Comparison of ENCODE assay signal across 24 cellular contexts in the genomic region with DNA sequence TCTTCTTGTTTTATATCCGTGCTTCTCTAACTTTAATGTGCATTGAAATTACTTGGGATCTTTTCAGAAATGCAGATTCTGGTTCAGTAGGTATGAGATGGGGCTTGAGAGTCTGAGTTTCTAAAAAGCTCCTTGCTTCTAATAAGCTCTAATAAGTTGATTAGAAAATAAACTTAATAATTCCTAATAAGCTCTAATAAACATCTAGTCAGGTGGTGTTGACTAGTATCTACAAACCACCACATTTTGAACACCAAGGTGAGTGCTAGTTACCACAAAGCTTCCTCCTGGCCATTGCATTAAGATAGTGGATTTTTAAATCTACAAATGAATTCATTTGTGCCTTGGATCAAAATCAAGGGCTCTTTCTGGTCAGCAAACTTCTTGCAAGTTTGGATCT. TPM values are rescaled to one million over a fixed set of nuclear protein-coding genes. Genes with fewer than 3 reads are reported as not detected.
DNase-seq lines count a peak whose midpoint lies in the region; ATAC-seq, FAIRE-seq and TF ChIP-seq lines count a peak whose summit lies in the region.
"Had no signal": no experiment of that assay in that cellular context is flagged by ENCODE, and none has a peak within 500 bp of the region (broad histone marks: within the 10 kb centered on the region; RNA-seq: fewer than 3 reads in every experiment).

No MANE protein-coding gene starts in this region.

- H3K4me3 ChIP-seq in GM12878 (no peak overlapping the region), K562 (no peak overlapping the region), psoas muscle (no peak overlapping the region), tibial artery (no peak overlapping the region)
- H3K4me3 ChIP-seq: BLaER1 had no signal

- H3K4me2 ChIP-seq in GM12878 (ENCODE audit: control insufficient read depth, insufficient read depth) (peak overlapping the region; percentile 57), K562 (ENCODE audit: insufficient read depth, low read length) (no peak overlapping the region)
- H3K4me2 ChIP-seq: BLaER1 had no signal

- CTCF ChIA-PET in GM12878 (lab: Yijun Ruan, JAX): interaction anchor here (0.7 to 8.9 kb wide), 12 partner anchors 10 to 109 kb away, joined by 3 to 247 read pairs (median 4); no protein-coding TSS in a partner anchor
- CTCF ChIA-PET in K562 (lab: Yijun Ruan, JAX; ENCODE audit: low intra/inter-chr PET ratio): no interaction called here

- TF ChIP-seq EP300 in GM12878 (IDR thresholded peaks at IDR 0.05; ENCODE audit: borderline replicate concordance in 1 of 2, control insufficient read depth in 1 of 2, low read depth in 2 of 2, low read length in 2 of 2): no peak
- TF ChIP-seq EP300 in K562 (IDR thresholded peaks at IDR 0.05; ENCODE audit: low read length): no peak

- H3K27ac Mint-ChIP-seq in osteocyte (ENCODE audit: unreplicated experiment): no peak overlapping the region
- H3K27ac Mint-ChIP-seq: CD14-positive monocyte; CD4-positive, alpha-beta memory T cell; CD4-positive, CD25-positive, alpha-beta regulatory T cell; CD8-positive, alpha-beta memory T cell had no signal

- H3K9me3 Mint-ChIP-seq in osteocyte (ENCODE audit: unreplicated experiment): no peaks in the 10 kb centered on the region
- H3K9me3 Mint-ChIP-seq: CD8-positive, alpha-beta memory T cell had no signal

- TF ChIP-seq CTCF in GM12878 (IDR thresholded peaks at IDR 0.05 in 2 of 3, conservative IDR thresholded peaks at IDR 0.05 in 1 of 3; ENCODE audit: control insufficient read depth in 2 of 3, extremely low read depth in 1 of 3, insufficient read depth in 1 of 3, low read depth in 3 of 3, low read length in 3 of 3): no peak
- TF ChIP-seq CTCF in K562 (IDR thresholded peaks at IDR 0.05 in 2 of 3, conservative IDR thresholded peaks at IDR 0.05 in 1 of 3; ENCODE audit: insufficient read depth in 2 of 3, low read depth in 1 of 3, low read length in 3 of 3): no peak
- no peak for TF ChIP-seq CTCF in psoas muscle (IDR thresholded peaks at IDR 0.05)
- no peak for TF ChIP-seq CTCF in tibial artery (IDR thresholded peaks at IDR 0.05)
- no peak for TF ChIP-seq CTCF in osteocyte (IDR thresholded peaks at IDR 0.05)

- no peak for FAIRE-seq in GM12878 (lab: Jason Lieb, UNC)
- FAIRE-seq in K562 (lab: Jason Lieb, UNC): no peak
- FAIRE-seq: A204.1, D721Med, G401.6, GM12892, GM18507 had no signal

- H3K9ac ChIP-seq in GM12878 (ENCODE audit: control insufficient read depth, insufficient read depth, low read length): no peak overlapping the region
- H3K9ac ChIP-seq in K562 (ENCODE audit: insufficient read depth in 1 of 2, low read depth in 2 of 2, low read length in 2 of 2): no peak overlapping the region
- H3K9ac ChIP-seq: BLaER1 had no signal

- H4K20me1 ChIP-seq in GM12878 (ENCODE audit: control insufficient read depth, insufficient read depth): no peaks in the 10 kb centered on the region
- H4K20me1 ChIP-seq in K562 (replicated peaks; ENCODE audit: control insufficient read depth, insufficient read depth, low read length): peaks cover 30% of the 10 kb centered on the region

- H3K9me3 ChIP-seq in GM12878 (replicated peaks; ENCODE audit: control insufficient read depth, insufficient read depth, low read length) (no peaks in the 10 kb centered on the region; the same call in 1 of the 3 replicates), K562 (replicated peaks; ENCODE audit: control insufficient read depth, insufficient read depth, low read depth, low read length) (no peaks in the 10 kb centered on the region), psoas muscle (no peaks in the 10 kb centered on the region), tibial artery (no peaks in the 10 kb centered on the region)
- H3K9me3 ChIP-seq: BE2C had no signal

- H3K36me3 ChIP-seq in GM12878 (ENCODE audit: control insufficient read depth in 2 of 2, insufficient read depth in 2 of 2, low read length in 1 of 2) (no peaks in the 10 kb centered on the region; a peak in 1 of 4 replicates), K562 (ENCODE audit: control insufficient read depth, insufficient read depth, low read length) (peaks cover 35% of the 10 kb centered on the region), psoas muscle (ENCODE audit: insufficient read depth in 1 of 2, low read depth in 1 of 2) (peaks cover 0 to under 1% of the 10 kb centered on the region in 2 donors), tibial artery (no peaks in the 10 kb centered on the region)
- H3K36me3 ChIP-seq: BLaER1 had no signal

- peaks cover 40% of the 10 kb centered on the region for H3K27me3 Mint-ChIP-seq in osteocyte (ENCODE audit: unreplicated experiment)

- BruUV-seq in GM12878 (replicated peaks; lab: Mats Ljungman, UMichigan) (no TSS peak), K562 (replicated peaks; lab: Mats Ljungman, UMichigan) (no TSS peak)

- H3K27ac ChIP-seq in GM12878 (ENCODE audit: control insufficient read depth, insufficient read depth) (0 out of 2 replicates have a peak overlapping the region, but pooled peaks have one; percentile 6), K562 (ENCODE audit: extremely low read depth, low read depth, low read length) (no peak overlapping the region), psoas muscle (peak overlapping the region; percentile 96), tibial artery (peak overlapping the region; percentile 94 to 99)
- H3K27ac ChIP-seq: BLaER1 had no signal

- RAD21 ChIA-PET in GM12878 (lab: Charles Lee; ENCODE audit: unreplicated experiment): interaction anchor here (1.0 to 1.8 kb wide), 7 partner anchors 37 to 120 kb away, joined by 3 to 12 read pairs (median 4); no protein-coding TSS in a partner anchor

- SMC1A ChIA-PET in GM12878 (lab: Charles Lee; ENCODE audit: uncharacterized antibody, unreplicated experiment): interaction anchor here (0.5 to 8.6 kb wide), 11 partner anchors 10 to 109 kb away, joined by 3 to 144 read pairs (median 4); no protein-coding TSS in a partner anchor

- in situ Hi-C loops in GM12878 (cut with MboI) (loop anchor here (10.0 kb wide), 1 partner anchor 1092 kb away; a partner anchor contains a TSS), K562 (cut with MboI) (no loop called here)

- DNase-seq in GM12878 (ENCODE audit: low read depth, low spot score) (no peak), K562 (ENCODE audit: extremely low read depth in 1 of 4, low spot score in 3 of 4) (no peak), psoas muscle (no peak), tibial artery (no peak), osteocyte (ENCODE audit: extremely low spot score, unreplicated experiment) (no peak)
- no peak for DNase-seq in activated CD8-positive, alpha-beta memory T cell treated with anti-CD3 and anti-CD28 coated beads for 24 hours
- DNase-seq: 8988T; ACHN; BE2C; CD4-positive, alpha-beta memory T cell; CD4-positive, CD25-positive, alpha-beta regulatory T cell; CD8-positive, alpha-beta memory T cell; COR-L47; DMS79 treated with DMSO at 0.1 percent for 48 hours; GF-D8 had no signal

- peaks cover 10% of the 10 kb centered on the region for H3K4me1 Mint-ChIP-seq in osteocyte (ENCODE audit: unreplicated experiment)

- H3K4me1 ChIP-seq in GM12878 (ENCODE audit: control insufficient read depth, insufficient read depth, low read length) (peaks cover 51% of the 10 kb centered on the region), K562 (replicated peaks in 1 of 2; ENCODE audit: control insufficient read depth in 2 of 2, insufficient read depth in 2 of 2, low read length in 2 of 2) (peaks cover 41 to 67% of the 10 kb centered on the region in 2 experiments), psoas muscle (peaks cover 73% of the 10 kb centered on the region), tibial artery (peaks cover 0 to 89% (median 40%) of the 10 kb centered on the region in 4 donors)

- peaks cover 7% of the 10 kb centered on the region for H3K9me1 ChIP-seq in K562 (ENCODE audit: control insufficient read depth, insufficient read depth, low read length)

- intact Hi-C loops in GM12878 (cut with micrococcal nuclease; ENCODE audit: unreplicated experiment): loop anchor here (10.0 kb wide), 1 partner anchor 88 kb away; no protein-coding TSS in a partner anchor
- intact Hi-C loops in K562 (cut with micrococcal nuclease): no loop called here
- intact Hi-C loops in psoas muscle (cut with DNase I): no loop called here
- intact Hi-C loops in tibial artery (cut with DNase I; ENCODE audit: low total_unique reads): no loop called here

- H3K4me3 Mint-ChIP-seq in osteocyte (ENCODE audit: unreplicated experiment): no peak overlapping the region
- H3K4me3 Mint-ChIP-seq: CD14-positive monocyte; CD4-positive, alpha-beta memory T cell; CD4-positive, CD25-positive, alpha-beta regulatory T cell; CD8-positive, alpha-beta memory T cell had no signal

- POLR2A ChIA-PET in GM12878 (lab: Charles Lee): interaction anchor here (0.5 to 1.4 kb wide), 5 partner anchors 10 to 361 kb away, joined by 3 to 5 read pairs (median 3); no protein-coding TSS in a partner anchor
- POLR2A ChIA-PET in K562 (lab: Yijun Ruan, JAX): interaction anchor here (1.3 to 5.3 kb wide), 2 partner anchors 11 to 126 kb away, joined by 5 to 29 read pairs; a partner anchor contains a TSS

- no peaks in the 10 kb centered on the region for H3K36me3 Mint-ChIP-seq in osteocyte (ENCODE audit: unreplicated experiment)
- H3K36me3 Mint-ChIP-seq: CD4-positive, alpha-beta memory T cell; CD4-positive, CD25-positive, alpha-beta regulatory T cell; CD8-positive, alpha-beta memory T cell had no signal

- TF ChIP-seq RAD21 in GM12878 (IDR thresholded peaks at IDR 0.05; ENCODE audit: insufficient read depth, low read depth, low read length): no peak
- TF ChIP-seq RAD21 in K562 (CRISPR knock-in tag; conservative IDR thresholded peaks at IDR 0.05 in 1 of 2, IDR thresholded peaks at IDR 0.05 in 1 of 2): no peak

- TF ChIP-seq POLR2A in GM12878 (IDR thresholded peaks at IDR 0.05; ENCODE audit: low read depth, low read length): no peak
- TF ChIP-seq POLR2A in K562 (conservative IDR thresholded peaks at IDR 0.05): no peak

- 55% methylated on average over 1 of the region's 1 CpG for WGBS in GM12878 (ENCODE audit: insufficient coverage, insufficient replicate concordance, low lambda C conversion rate, missing lambda C conversion rate)
- WGBS in K562 (ENCODE audit: insufficient coverage, low coverage, missing lambda C conversion rate): 73% methylated on average over 1 of the region's 1 CpG
- 75 to 82% (median 82%) methylated on average over 1 of the region's 1 CpG for WGBS in psoas muscle, 3 donors

- no peak for ATAC-seq in GM12878
- ATAC-seq in K562: no peak
- no peak for ATAC-seq in psoas muscle
- ATAC-seq in GM21528 (IDR thresholded peaks at IDR 0.05; ENCODE audit: low FRiP score, unreplicated experiment): no peak
- no peak for ATAC-seq in HG03565 (IDR thresholded peaks at IDR 0.05; ENCODE audit: unreplicated experiment)

- peaks cover 76% of the 10 kb centered on the region for H3K79me2 ChIP-seq in GM12878 (ENCODE audit: control insufficient read depth, insufficient read depth, low read length)
- H3K79me2 ChIP-seq in K562 (ENCODE audit: control insufficient read depth, insufficient read depth, low read length): peaks cover 96% of the 10 kb centered on the region

- H2AFZ ChIP-seq in GM12878 (ENCODE audit: control insufficient read depth, low read depth, low read length) (no peak overlapping the region), K562 (ENCODE audit: low read depth, low read length) (no peak overlapping the region)

- no peaks in the 10 kb centered on the region for H3K27me3 ChIP-seq in GM12878 (replicated peaks in 1 of 2; ENCODE audit: control insufficient read depth in 2 of 2, insufficient read depth in 2 of 2, low read length in 1 of 2)
- no peaks in the 10 kb centered on the region; a peak in 1 of 5 replicates for H3K27me3 ChIP-seq in K562 (ENCODE audit: control insufficient read depth in 2 of 2, insufficient read depth in 2 of 2, low read length in 2 of 2)
- H3K27me3 ChIP-seq in psoas muscle (ENCODE audit: insufficient read depth in 3 of 3, low read length in 2 of 3): no peaks in the 10 kb centered on the region
- H3K27me3 ChIP-seq in tibial artery: no peaks in the 10 kb centered on the region
- H3K27me3 ChIP-seq: BE2C had no signal

RNA-seq across cellular contexts. Expression of a gene that starts 5.3 kb away (rescaled TPM):
- 33.9 and 37.2 TPM in 2 replicates for total RNA-seq in GM12878 (2013; cell fraction: nucleolus; rRNA removed)
- total RNA-seq in GM12878 (2014; rRNA removed) (8.4 and 8.5 TPM in 2 replicates), GM12878 (2014; rRNA removed; fragmentation: Illumina TruSeq; extraction: Trizol) (13.9 and 15.0 TPM in 2 replicates), GM12878 (2021) (28.4 and 29.0 TPM in 2 replicates), K562 (2014; rRNA removed) (10.4 and 11.3 TPM in 2 replicates), K562 (2014; rRNA removed; fragmentation: Illumina TruSeq; extraction: Trizol) (16.4 and 17.8 TPM in 2 replicates), K562 (2015; rRNA removed; fragmentation: Illumina TruSeq; extraction: Trizol) (7.1 TPM in 2 replicates), K562 (2021) (29.3 and 34.7 TPM in 2 replicates), psoas muscle (100 to 1,000 TPM; 138 to 209 (median 167) TPM), osteocyte (not detected in 2 replicates)
- polyA plus RNA-seq in GM12878 (2011; ENCODE audit: low read depth): 18.8 TPM
- polyA plus RNA-seq in GM12878 (2011; rRNA removed) (4.0 and 4.9 TPM in 2 replicates), GM12878 (2014; fragmentation: Illumina TruSeq; extraction: Trizol) (31.3 and 38.8 TPM in 2 replicates), GM12878 (2014; fragmentation: Nextera tagmentation; extraction: Ambion mirVana) (10 to 100 TPM; 11.1 to 16.9 TPM), GM12878 (2014; rRNA removed) (13.2 and 13.3 TPM in 2 replicates), GM12878 (2016; fragmentation: Nextera tagmentation; extraction: Ambion mirVana) (10 to 100 TPM; 27.7 to 44.1 TPM), K562 (2011; rRNA removed) (6.7 and 11.4 TPM in 2 replicates), K562 (2014; fragmentation: Illumina TruSeq; extraction: Trizol) (38.5 and 41.2 TPM in 2 replicates), K562 (2014; fragmentation: Nextera tagmentation; extraction: Ambion mirVana) (10 to 100 TPM; 11.6 to 14.2 TPM), K562 (2014; rRNA removed) (15.5 and 16.7 TPM in 2 replicates), psoas muscle (100 to 1,000 TPM in 2 of 3 donors, 10 to 100 TPM in 1; 65.4 to 286 (median 131) TPM)
- 3.9 and 5.9 TPM in 2 replicates for polyA plus RNA-seq in GM12878 (2011; cell fraction: cytosol; rRNA removed)
- 5.2 and 5.5 TPM in 2 replicates for polyA plus RNA-seq in GM12878 (2011; cell fraction: nucleus; rRNA removed)
- 20.5 and 27.3 TPM in 2 replicates for polyA plus RNA-seq in GM12878 (2012)
- polyA minus RNA-seq in GM12878 (2011; rRNA and poly(A)+ RNA removed): 2.9 and 3.7 TPM in 2 replicates
- polyA minus RNA-seq in GM12878 (2011; cell fraction: cytosol; rRNA and poly(A)+ RNA removed): 3.2 and 3.7 TPM in 2 replicates
- 1.2 and 2.2 TPM in 2 replicates for polyA minus RNA-seq in GM12878 (2011; cell fraction: nucleus; rRNA and poly(A)+ RNA removed)
- 24.3 and 41.9 TPM in 2 replicates for total RNA-seq in K562 (2011; cell fraction: chromatin; rRNA removed; ENCODE audit: low replicate concordance)
- total RNA-seq in K562 (2011; cell fraction: nucleolus; rRNA removed): 11.5 and 13.8 TPM in 2 replicates
- 19.4 and 22.3 TPM in 2 replicates for total RNA-seq in K562 (2011; cell fraction: nucleoplasm; rRNA removed)
- 5.6 and 9.8 TPM in 2 replicates for polyA plus RNA-seq in K562 (2011; cell fraction: cytosol; rRNA removed)
- 14.9 and 18.0 TPM in 2 replicates for polyA plus RNA-seq in K562 (2011; cell fraction: nucleus; rRNA removed)
- 22.1 and 24.1 TPM in 2 replicates for polyA plus RNA-seq in K562 (2012)
- polyA minus RNA-seq in K562 (2011; rRNA and poly(A)+ RNA removed): 12.1 and 12.2 TPM in 2 replicates
- 11.6 and 13.2 TPM in 2 replicates for polyA minus RNA-seq in K562 (2011; cell fraction: cytosol; rRNA and poly(A)+ RNA removed)
- polyA minus RNA-seq in K562 (2011; cell fraction: nucleus; rRNA and poly(A)+ RNA removed): 4.0 and 8.1 TPM in 2 replicates
